In genomic region chr17:41632482-41633105, GRCh38 we compare ENCODE assay signal across 2 cellular contexts.
TF ChIP-seq lines count a peak whose summit lies in the region.

No MANE protein-coding gene starts in this region.

TF ChIP-seq in GM12891, 5 proteins besides CTCF, POLR2A, EP300 and RAD21:
- TF ChIP-seq SPI1 (IDR thresholded peaks at IDR 0.05; ENCODE audit: low read depth, low read length): no peak
- TF ChIP-seq POU2F2 (IDR thresholded peaks at IDR 0.05; ENCODE audit: low read depth, low read length): no peak
- TF ChIP-seq POLR2AphosphoS5 (IDR thresholded peaks at IDR 0.05; ENCODE audit: low read depth, low read length): no peak

TF ChIP-seq in GM12878, 131 proteins besides CTCF, POLR2A, EP300 and RAD21:
- peak; percentile 17 for TF ChIP-seq E4F1 (IDR thresholded peaks at IDR 0.05; ENCODE audit: borderline replicate concordance, partially characterized antibody)
- no peak for TF ChIP-seq NBN (IDR thresholded peaks at IDR 0.05)
- peak; percentile 6 for TF ChIP-seq NR2C2 (IDR thresholded peaks at IDR 0.05; ENCODE audit: borderline replicate concordance, control insufficient read depth, insufficient read length, low read depth)
